In the genomic region with DNA sequence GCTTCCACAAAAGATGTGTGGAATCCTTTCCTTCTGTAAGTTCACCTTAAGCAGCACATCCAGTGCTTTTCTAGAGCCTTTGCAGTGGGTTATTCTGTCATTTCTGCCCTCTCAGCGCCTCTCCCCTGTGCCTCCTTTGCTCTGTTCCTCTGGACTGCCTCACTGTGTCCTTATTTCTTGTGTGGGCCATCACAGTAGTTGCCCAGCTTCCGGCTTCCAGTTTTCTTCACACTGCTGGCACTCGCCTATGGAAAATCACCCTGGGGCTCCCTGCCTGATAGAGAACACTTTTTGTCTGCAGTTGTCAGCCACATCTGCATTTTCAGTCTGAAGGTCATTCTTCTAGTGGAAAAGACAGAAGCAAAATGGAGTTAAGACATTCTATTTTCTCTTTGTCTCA, we compare ENCODE assay signal across 15 cellular contexts.
"Had no signal": no experiment of that assay in that cellular context is flagged by ENCODE, and none has a peak within 500 bp of the region (broad histone marks: within the 10 kb centered on the region; RNA-seq: fewer than 3 reads in every experiment).

No MANE protein-coding gene starts in this region.

- DNase-seq: activated CD4-positive, alpha-beta T cell treated with anti-CD3 and anti-CD28 coated beads for 48 hours; activated CD8-positive, alpha-beta memory T cell treated with anti-CD3 and anti-CD28 coated beads, Interleukin-2, amount 50 U/mL, for 48 hours; activated CD8-positive, alpha-beta T cell treated with anti-CD3 and anti-CD28 coated beads, Interleukin-2, amount 10 ng/mL, durations not matched to agents 7 days and 5 days; activated naive CD4-positive, alpha-beta T cell treated with anti-CD3 and anti-CD28 coated beads for 36 hours; cortex of kidney; effector CD8-positive, alpha-beta T cell; left cardiac atrium; lower lobe of right lung; ovary; stimulated activated CD4-positive, alpha-beta T cell treated with anti-CD3 and anti-CD28 coated beads, Interleukin-15, amount 100 ng/mL, for 24 hours; stimulated activated CD4-positive, alpha-beta T cell treated with anti-CD3 and anti-CD28 coated beads, Interleukin-4, amount 100 ng/mL, for 24 hours; stomach; T-cell; uterus had no signal

- H3K36me3 Mint-ChIP-seq: natural killer cell treated with Interleukin-12 subunit alpha and Interleukin-12 subunit beta and Interleukin-15 and Interleukin-18, amount 100 ng/mL, for 72 hours; T-cell had no signal

- H3K27ac Mint-ChIP-seq: activated CD8-positive, alpha-beta T cell treated with anti-CD3 and anti-CD28 coated beads, Interleukin-2, amount 10 ng/mL, durations not matched to agents 7 days and 5 days; activated naive CD4-positive, alpha-beta T cell treated with anti-CD3 and anti-CD28 coated beads for 36 hours; T-cell had no signal

- H3K4me3 Mint-ChIP-seq: activated CD8-positive, alpha-beta T cell treated with anti-CD3 and anti-CD28 coated beads, Interleukin-2, amount 10 ng/mL, durations not matched to agents 7 days and 5 days; activated naive CD4-positive, alpha-beta T cell treated with anti-CD3 and anti-CD28 coated beads for 36 hours; natural killer cell treated with Interleukin-12 subunit alpha and Interleukin-12 subunit beta and Interleukin-15 and Interleukin-18, amount 100 ng/mL, for 72 hours; T-cell had no signal

- ATAC-seq: activated CD8-positive, alpha-beta T cell treated with anti-CD3 and anti-CD28 coated beads, Interleukin-2, amount 10 ng/mL, durations not matched to agents 7 days and 5 days; left cardiac atrium; lower lobe of right lung; natural killer cell treated with Interleukin-12 subunit alpha and Interleukin-12 subunit beta and Interleukin-15 and Interleukin-18, amount 100 ng/mL, for 72 hours; T-cell had no signal

- H3K9me3 Mint-ChIP-seq: activated naive CD4-positive, alpha-beta T cell treated with anti-CD3 and anti-CD28 coated beads for 36 hours; natural killer cell treated with Interleukin-12 subunit alpha and Interleukin-12 subunit beta and Interleukin-15 and Interleukin-18, amount 100 ng/mL, for 72 hours; T-cell had no signal

- H3K4me1 Mint-ChIP-seq: T-cell had no signal
